ENCODE assay signal across 12 cellular contexts in the genomic region with DNA sequence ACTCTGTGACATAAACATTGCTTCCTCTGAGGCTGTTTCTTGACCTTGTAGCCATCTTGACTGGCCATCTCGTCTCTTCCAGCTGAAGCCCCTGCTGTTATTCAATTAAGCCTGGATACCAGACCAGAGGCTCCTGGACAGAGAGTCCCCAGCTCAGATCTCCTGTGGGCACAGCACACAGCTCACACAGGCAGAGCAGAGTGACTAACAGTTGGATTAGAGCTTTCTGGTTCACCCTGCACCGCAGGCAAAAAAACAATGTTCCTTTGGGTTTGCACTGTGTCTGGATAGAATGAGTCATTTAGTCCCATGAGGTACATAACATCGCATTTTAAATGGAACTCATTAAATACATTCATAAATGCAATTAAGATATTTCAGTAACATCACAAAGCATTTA. TPM values are rescaled to one million over a fixed set of nuclear protein-coding genes. Genes with fewer than 3 reads are reported as not detected.
A peak's percentile ranks its signal among the peaks of the same experiment; 100 is the strongest.
DNase-seq lines count a peak whose midpoint lies in the region; ATAC-seq and TF ChIP-seq lines count a peak whose summit lies in the region.
"Had no signal": no experiment of that assay in that cellular context is flagged by ENCODE, and none has a peak within 500 bp of the region (broad histone marks: within the 10 kb centered on the region; RNA-seq: fewer than 3 reads in every experiment).

No MANE protein-coding gene starts in this region.

- no CpG with 5 or more reads among the region's 3 CpGs for WGBS in mesendoderm (ENCODE audit: extremely low coverage, insufficient coverage, low lambda C conversion rate)

- H3K79me2 ChIP-seq in mesendoderm (ENCODE audit: control insufficient read depth, insufficient read depth, low read length): no peaks in the 10 kb centered on the region

- H3K36me3 Mint-ChIP-seq in activated CD8-positive, alpha-beta T cell treated with anti-CD3 and anti-CD28 coated beads for 36 hours (ENCODE audit: low read depth): no peaks in the 10 kb centered on the region

- intact Hi-C loops in activated CD8-positive, alpha-beta T cell treated with anti-CD3 and anti-CD28 coated beads for 36 hours (cut with micrococcal nuclease): no loop called here

- TF ChIP-seq CTCF in AG10803 (conservative IDR thresholded peaks at IDR 0.05; ENCODE audit: low read length) (no peak), cardiac fibroblast (IDR thresholded peaks at IDR 0.05; ENCODE audit: low read depth, low read length) (no peak)
- TF ChIP-seq CTCF in activated CD8-positive, alpha-beta T cell treated with anti-CD3 and anti-CD28 coated beads for 36 hours (IDR thresholded peaks at IDR 0.05): no peak

- no peak overlapping the region for H3K18ac ChIP-seq in mesendoderm (ENCODE audit: low read length)

- no peak overlapping the region for H3K23ac ChIP-seq in mesendoderm (ENCODE audit: low read length)

- no peak overlapping the region for H2BK120ac ChIP-seq in mesendoderm (ENCODE audit: low read depth, low read length)

- no peak overlapping the region for H4K8ac ChIP-seq in mesendoderm (ENCODE audit: low read depth, low read length)

- no peak overlapping the region for H3K9ac ChIP-seq in mesendoderm (ENCODE audit: low read length)

- H3K79me1 ChIP-seq in mesendoderm (ENCODE audit: low read length): no peaks in the 10 kb centered on the region

- DNase-seq in AG10803 (ENCODE audit: low read depth) (peak; percentile 11), LHCN-M2 (ENCODE audit: low read depth) (peak; percentile 84), cardiac fibroblast (ENCODE audit: low read depth in 2 of 2) (peak; percentile 48 to 84), mesendoderm (peak; percentile 70), ecto neural progenitor cell (ENCODE audit: low spot score) (no peak)
- no peak for DNase-seq in activated CD8-positive, alpha-beta T cell treated with anti-CD3 and anti-CD28 coated beads for 36 hours
- DNase-seq: heart left ventricle, NCI-H146 had no signal

- no peak overlapping the region for H3K27ac Mint-ChIP-seq in activated CD8-positive, alpha-beta T cell treated with anti-CD3 and anti-CD28 coated beads for 36 hours
- H3K27ac Mint-ChIP-seq: B cell had no signal

- CTCF ChIA-PET in activated CD8-positive, alpha-beta T cell treated with anti-CD3 and anti-CD28 coated beads for 36 hours (lab: Charles Lee): no interaction called here

- no peaks in the 10 kb centered on the region for H3K4me1 ChIP-seq in mesendoderm (ENCODE audit: control insufficient read depth, low read depth, low read length)
- H3K4me1 ChIP-seq: heart left ventricle had no signal

- H3K27me3 ChIP-seq in mesendoderm (ENCODE audit: insufficient read depth, low read length, poor library complexity): no peaks in the 10 kb centered on the region
- H3K27me3 ChIP-seq: heart left ventricle had no signal

- H2BK5ac ChIP-seq in mesendoderm (ENCODE audit: low read length): no peak overlapping the region

- H3K56ac ChIP-seq in mesendoderm (ENCODE audit: low read length): no peak overlapping the region

- H3K4me1 Mint-ChIP-seq in activated CD8-positive, alpha-beta T cell treated with anti-CD3 and anti-CD28 coated beads for 36 hours (ENCODE audit: low read depth): no peaks in the 10 kb centered on the region
- H3K4me1 Mint-ChIP-seq: B cell had no signal

- H3K4ac ChIP-seq in mesendoderm (ENCODE audit: low read depth, low read length): no peak overlapping the region

- H3K4me3 ChIP-seq in AG10803 (ENCODE audit: low read length) (no peak overlapping the region), cardiac fibroblast (replicated peaks in 1 of 2; ENCODE audit: low read depth in 2 of 2, low read length in 2 of 2) (no peak overlapping the region), mesendoderm (ENCODE audit: low read length) (no peak overlapping the region)
- H3K4me3 ChIP-seq: heart left ventricle, skin epidermis had no signal

- H3K36me3 ChIP-seq in mesendoderm (ENCODE audit: control insufficient read depth, insufficient read depth, low read length): no peaks in the 10 kb centered on the region
- H3K36me3 ChIP-seq: heart left ventricle had no signal

- POLR2A ChIA-PET in activated CD8-positive, alpha-beta T cell treated with anti-CD3 and anti-CD28 coated beads for 36 hours (lab: Charles Lee): no interaction called here

- H4K5ac ChIP-seq in mesendoderm (ENCODE audit: low read length): no peak overlapping the region

- H3K9me3 Mint-ChIP-seq in activated CD8-positive, alpha-beta T cell treated with anti-CD3 and anti-CD28 coated beads for 36 hours: no peaks in the 10 kb centered on the region

- no peak for ATAC-seq in activated CD8-positive, alpha-beta T cell treated with anti-CD3 and anti-CD28 coated beads for 36 hours
- ATAC-seq in HG03378 (IDR thresholded peaks at IDR 0.05; ENCODE audit: unreplicated experiment) (no peak), GM18867 (IDR thresholded peaks at IDR 0.05; ENCODE audit: unreplicated experiment) (no peak)
- ATAC-seq: heart left ventricle had no signal

- H3K4me3 Mint-ChIP-seq in activated CD8-positive, alpha-beta T cell treated with anti-CD3 and anti-CD28 coated beads for 36 hours: no peak overlapping the region
- H3K4me3 Mint-ChIP-seq: B cell had no signal

- H3K27ac ChIP-seq in mesendoderm (ENCODE audit: low read depth, low read length): no peak overlapping the region
- H3K27ac ChIP-seq: heart left ventricle, skin epidermis had no signal

- no peak overlapping the region for H3K4me2 ChIP-seq in mesendoderm (ENCODE audit: low read length)

- no peak overlapping the region for H2BK15ac ChIP-seq in mesendoderm (replicated peaks; ENCODE audit: low read depth)

- H2AK5ac ChIP-seq in mesendoderm (ENCODE audit: low read length): no peak overlapping the region

- H3K27me3 Mint-ChIP-seq in activated CD8-positive, alpha-beta T cell treated with anti-CD3 and anti-CD28 coated beads for 36 hours: no peaks in the 10 kb centered on the region
- H3K27me3 Mint-ChIP-seq: B cell had no signal

RNA-seq across cellular contexts. Expression of gene USH2A, which starts 33.4 kb away (rescaled TPM):
- total RNA-seq in LHCN-M2 (2014; rRNA removed): under 0.01 TPM in 2 replicates
- 0.01 TPM for polyA plus RNA-seq in LHCN-M2 (2012)
- 0.18 TPM for polyA plus RNA-seq in mesendoderm (2013, experiment 1 of 2)
- polyA plus RNA-seq in mesendoderm (2013, experiment 2 of 2): 0.13 TPM
- not detected for total RNA-seq in activated CD8-positive, alpha-beta T cell treated with anti-CD3 and anti-CD28 coated beads for 36 hours
- total RNA-seq: B cell had no signal

Comparison
In these comparisons a context has a peak if more than half of its experiments do, and no peak if none do; other contexts are left out.
1. DNase-seq: peak in AG10803 (single experiment), LHCN-M2 (single experiment), cardiac fibroblast (2 of 2) and mesendoderm (single experiment); none in activated CD8-positive, alpha-beta T cell treated with anti-CD3 and anti-CD28 coated beads for 36 hours (single experiment) and ecto neural progenitor cell (single experiment).